ENCODE assay signal across 19 cellular contexts in the genomic region with DNA sequence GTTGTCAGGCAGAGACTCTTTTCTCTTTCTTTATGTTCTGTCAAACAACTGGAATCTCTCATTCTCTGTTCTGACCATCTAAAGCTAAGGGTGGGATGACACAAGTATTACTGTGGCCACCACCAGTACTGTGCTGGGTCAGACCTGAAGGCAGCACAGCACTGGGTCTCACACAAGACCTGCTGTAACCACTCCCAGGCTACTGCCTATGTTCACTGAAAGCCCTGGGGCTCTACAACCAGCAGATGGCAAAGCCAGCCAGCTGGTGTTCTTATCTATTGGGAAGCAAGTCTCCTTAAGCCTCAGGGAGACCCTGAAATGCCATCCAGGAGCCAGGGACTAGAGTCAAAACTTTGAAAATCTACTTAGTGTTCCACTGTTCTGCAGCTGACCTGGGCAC.
DNase-seq lines count a peak whose midpoint lies in the region; ATAC-seq, FAIRE-seq and TF ChIP-seq lines count a peak whose summit lies in the region.
"Had no signal": no experiment of that assay in that cellular context is flagged by ENCODE, and none has a peak within 500 bp of the region (broad histone marks: within the 10 kb centered on the region; RNA-seq: fewer than 3 reads in every experiment).

No MANE protein-coding gene starts in this region.

- H3K9me2 ChIP-seq in PC-3 (replicated peaks; ENCODE audit: low read length): no peaks in the 10 kb centered on the region

- H2AFZ ChIP-seq in HepG2 (ENCODE audit: low read length) (no peak overlapping the region), PC-3 (ENCODE audit: low read length) (no peak overlapping the region)
- H2AFZ ChIP-seq: GM23248 had no signal

- H2BK15ac ChIP-seq in mesendoderm (replicated peaks; ENCODE audit: low read depth): no peak overlapping the region

- CTCF ChIA-PET in HepG2 (lab: Yijun Ruan, JAX; ENCODE audit: low intra/inter-chr PET ratio, low total read pairs) (no interaction called here), PC-3 (lab: Charles Lee) (no interaction called here)

- no peak overlapping the region for H2BK120ac ChIP-seq in mesendoderm (ENCODE audit: low read depth, low read length)

- peak; percentile 60 for ATAC-seq in HepG2
- ATAC-seq in right lobe of liver: no peak
- no peak for ATAC-seq in PC-3
- ATAC-seq: HCT116 had no signal

- H3K4ac ChIP-seq in mesendoderm (ENCODE audit: low read depth, low read length): no peak overlapping the region

- no peak overlapping the region for H3K56ac ChIP-seq in mesendoderm (ENCODE audit: low read length)

- no peak overlapping the region for H2BK5ac ChIP-seq in mesendoderm (ENCODE audit: low read length)

- H3K4me2 ChIP-seq in HepG2 (ENCODE audit: low read depth, low read length) (no peak overlapping the region), mesendoderm (ENCODE audit: low read length) (no peak overlapping the region), PC-3 (ENCODE audit: low read length) (no peak overlapping the region)
- H3K4me2 ChIP-seq: BLaER1 had no signal

- no peak for TF ChIP-seq POLR2A in HepG2 (IDR thresholded peaks at IDR 0.05; ENCODE audit: insufficient read depth in 1 of 2, low read depth in 2 of 2, low read length in 2 of 2)
- no peak for TF ChIP-seq POLR2A in right lobe of liver (IDR thresholded peaks at IDR 0.05)

- H3K9me3 ChIP-seq in HepG2 (ENCODE audit: low read length): no peaks in the 10 kb centered on the region
- H3K9me3 ChIP-seq in right lobe of liver: no peaks in the 10 kb centered on the region
- H3K9me3 ChIP-seq in PC-3 (ENCODE audit: low read length): no peaks in the 10 kb centered on the region
- H3K9me3 ChIP-seq: BLaER1, Caco-2 had no signal

- H4K5ac ChIP-seq in mesendoderm (ENCODE audit: low read length): no peak overlapping the region

- BruUV-seq in HepG2 (replicated peaks; lab: Mats Ljungman, UMichigan): no TSS peak
- no TSS peak for BruUV-seq in PC-3 (replicated peaks; lab: Mats Ljungman, UMichigan)

- H3K9ac ChIP-seq in HepG2 (ENCODE audit: insufficient read depth, low read depth, low read length) (no peak overlapping the region), mesendoderm (ENCODE audit: low read length) (no peak overlapping the region), PC-3 (ENCODE audit: low read length) (no peak overlapping the region)
- H3K9ac ChIP-seq: BLaER1, GM23248 had no signal

- intact Hi-C loops in HepG2 (cut with micrococcal nuclease; ENCODE audit: unreplicated experiment): loop anchor here (10.0 kb wide), 1 partner anchor 188 kb away; the partner anchor contains the start of gene SLCO4C1
- intact Hi-C loops in right lobe of liver (cut with DNase I): no loop called here
- intact Hi-C loops in PC-3 (cut with micrococcal nuclease): no loop called here

- H4K20me1 ChIP-seq in HepG2 (ENCODE audit: insufficient read depth, low read length): no peaks in the 10 kb centered on the region
- no peaks in the 10 kb centered on the region for H4K20me1 ChIP-seq in PC-3 (ENCODE audit: low read length)
- H4K20me1 ChIP-seq: BLaER1 had no signal

- H3K79me2 ChIP-seq in HepG2 (ENCODE audit: insufficient read depth, low read length) (no peaks in the 10 kb centered on the region), mesendoderm (ENCODE audit: control insufficient read depth, insufficient read depth, low read length) (no peaks in the 10 kb centered on the region), PC-3 (ENCODE audit: low read length) (no peaks in the 10 kb centered on the region)

- H4K8ac ChIP-seq in mesendoderm (ENCODE audit: low read depth, low read length): no peak overlapping the region

- peaks cover 17% of the 10 kb centered on the region for H3K4me1 ChIP-seq in HepG2 (ENCODE audit: insufficient read depth, low read length)
- H3K4me1 ChIP-seq in right lobe of liver: no peaks in the 10 kb centered on the region
- no peaks in the 10 kb centered on the region for H3K4me1 ChIP-seq in mesendoderm (ENCODE audit: control insufficient read depth, low read depth, low read length)
- no peaks in the 10 kb centered on the region for H3K4me1 ChIP-seq in PC-3 (ENCODE audit: insufficient read depth, low read length)
- H3K4me1 ChIP-seq: BLaER1, Caco-2 had no signal

- POLR2A ChIA-PET in HepG2 (lab: Yijun Ruan, JAX): no interaction called here
- POLR2A ChIA-PET in PC-3 (lab: Charles Lee; ENCODE audit: unreplicated experiment): no interaction called here

- H3K27me3 ChIP-seq in HepG2 (ENCODE audit: control insufficient read depth in 1 of 2, insufficient read depth in 2 of 2, low read length in 2 of 2) (no peaks in the 10 kb centered on the region), right lobe of liver (no peaks in the 10 kb centered on the region), mesendoderm (ENCODE audit: insufficient read depth, low read length, poor library complexity) (no peaks in the 10 kb centered on the region), PC-3 (ENCODE audit: low read length) (no peaks in the 10 kb centered on the region)
- H3K27me3 ChIP-seq: BLaER1 had no signal

- no peak for FAIRE-seq in HepG2 (lab: Jason Lieb, UNC)
- no peak for FAIRE-seq in D721Med (lab: Jason Lieb, UNC)
- FAIRE-seq: GM12892, H54, HTR-8/SVneo had no signal

- TF ChIP-seq EP300 in HepG2 (IDR thresholded peaks at IDR 0.05; ENCODE audit: low read depth in 2 of 2, low read length in 2 of 2) (no peak), HepG2 (CRISPR knock-in tag; IDR thresholded peaks at IDR 0.05; ENCODE audit: borderline replicate concordance) (no peak)

- peak overlapping the region; percentile 45 for H3K23ac ChIP-seq in mesendoderm (ENCODE audit: low read length)

- DNase-seq in DMS 273 (lab: John Stamatoyannopoulos, UW; ENCODE audit: unreplicated experiment) (peak; percentile 43), DMS 273 treated with DMSO at 0.1 percent for 48 hours (lab: John Stamatoyannopoulos, UW) (no peak), HepG2 (ENCODE audit: low spot score) (no peak), right lobe of liver (no peak), mesendoderm (no peak), PC-3 (no peak), iPS-NIHi11 (ENCODE audit: low spot score) (no peak), D721Med (ENCODE audit: insufficient read length, low spot score) (no peak)
- DNase-seq: CD8-positive, alpha-beta memory T cell; DND-41; GDM1; GM23248 had no signal

- TF ChIP-seq CTCF in HepG2 (CRISPR knock-in tag; IDR thresholded peaks at IDR 0.05) (no peak), right lobe of liver (IDR thresholded peaks at IDR 0.05) (no peak), PC-3 (conservative IDR thresholded peaks at IDR 0.05; ENCODE audit: low read depth, low read length) (no peak), D721Med (IDR thresholded peaks at IDR 0.05; ENCODE audit: insufficient read depth, missing control alignments) (no peak)

- H3K27ac ChIP-seq in HepG2 (ENCODE audit: extremely low read length, insufficient read depth, low read length): no peak overlapping the region
- H3K27ac ChIP-seq in right lobe of liver: no peak overlapping the region
- H3K27ac ChIP-seq in mesendoderm (ENCODE audit: low read depth, low read length): no peak overlapping the region
- H3K27ac ChIP-seq in PC-3 (ENCODE audit: low read length): no peak overlapping the region
- H3K27ac ChIP-seq: 22Rv1, BLaER1, GM23248 had no signal

- H2AK5ac ChIP-seq in mesendoderm (ENCODE audit: low read length): no peak overlapping the region

- TF ChIP-seq RAD21 in HepG2 (CRISPR knock-in tag; IDR thresholded peaks at IDR 0.05): no peak

- in situ Hi-C loops in HepG2 (cut with HindIII; ENCODE audit: extremely low pct_ligation_motif_present, low pct_unique_long_range_greater_than_20kb): no loop called here

- no peak overlapping the region for H3K18ac ChIP-seq in mesendoderm (ENCODE audit: low read length)

- H3F3A ChIP-seq in PC-3 (ENCODE audit: low read length, unreplicated experiment): no peaks in the 10 kb centered on the region

- no peaks in the 10 kb centered on the region for H3K36me3 ChIP-seq in HepG2 (replicated peaks in 1 of 2; ENCODE audit: control insufficient read depth in 1 of 2, insufficient read depth in 2 of 2, low read length in 2 of 2)
- H3K36me3 ChIP-seq in right lobe of liver: no peaks in the 10 kb centered on the region
- H3K36me3 ChIP-seq in mesendoderm (ENCODE audit: control insufficient read depth, insufficient read depth, low read length): no peaks in the 10 kb centered on the region
- H3K36me3 ChIP-seq in PC-3 (ENCODE audit: low read depth, low read length): no peaks in the 10 kb centered on the region
- H3K36me3 ChIP-seq: BLaER1 had no signal

- H3K4me3 ChIP-seq in HepG2 (replicated peaks in 1 of 3; ENCODE audit: insufficient read depth in 1 of 3, low read depth in 2 of 3, low read length in 3 of 3): no peak overlapping the region
- no peak overlapping the region for H3K4me3 ChIP-seq in right lobe of liver
- H3K4me3 ChIP-seq in mesendoderm (ENCODE audit: low read length): no peak overlapping the region
- H3K4me3 ChIP-seq in PC-3 (ENCODE audit: low read length): no peak overlapping the region
- H3K4me3 ChIP-seq: BLaER1, GM23248 had no signal

- H3K79me1 ChIP-seq in mesendoderm (ENCODE audit: low read length): no peaks in the 10 kb centered on the region

TF ChIP-seq in HepG2, 621 proteins besides CTCF, POLR2A, EP300 and RAD21:
- no peak for TF ChIP-seq ONECUT2 (CRISPR knock-in tag; IDR thresholded peaks at IDR 0.05)
